Comparison of ENCODE assay signal across 15 cellular contexts in genomic region chr7:113071465-113071864, GRCh38. TPM values are rescaled to one million over a fixed set of nuclear protein-coding genes. Genes with fewer than 3 reads are reported as not detected.
A peak's percentile ranks its signal among the peaks of the same experiment; 100 is the strongest.
DNase-seq lines count a peak whose midpoint lies in the region; ATAC-seq and TF ChIP-seq lines count a peak whose summit lies in the region.
"Had no signal": no experiment of that assay in that cellular context is flagged by ENCODE, and none has a peak within 500 bp of the region (broad histone marks: within the 10 kb centered on the region; RNA-seq: fewer than 3 reads in every experiment).

No MANE protein-coding gene starts in this region.

- H3K4me3 ChIP-seq in HL-60 (replicated peaks; ENCODE audit: insufficient read depth, low read length) (no peak overlapping the region), astrocyte of the spinal cord (ENCODE audit: low read depth, low read length) (no peak overlapping the region), colonic mucosa (no peak overlapping the region)
- H3K4me3 ChIP-seq: ascending aorta, SK-N-MC had no signal

- intact Hi-C loops in colonic mucosa (cut with DNase I) = no loop called here

- TF ChIP-seq CTCF in HL-60 (IDR thresholded peaks at IDR 0.05; ENCODE audit: insufficient read depth, low read length) (no peak), astrocyte of the spinal cord (IDR thresholded peaks at IDR 0.05; ENCODE audit: low read depth, low read length) (no peak), colonic mucosa (IDR thresholded peaks at IDR 0.05) (no peak)

- ATAC-seq in GM19468 (IDR thresholded peaks at IDR 0.05; ENCODE audit: extremely low read depth, unreplicated experiment) (peak; percentile 56), GM18858 (IDR thresholded peaks at IDR 0.05; ENCODE audit: unreplicated experiment) (no peak)
- ATAC-seq: foreskin keratinocyte had no signal

- H3K36me3 ChIP-seq in colonic mucosa = no peaks in the 10 kb centered on the region
- H3K36me3 ChIP-seq: ascending aorta had no signal

- DNase-seq in AG08396 (ENCODE audit: low spot score) (peak; percentile 8), HL-60 (ENCODE audit: low read depth in 1 of 2, low spot score in 1 of 2) (peak; percentile 41 to 93), astrocyte of the spinal cord (ENCODE audit: low read depth, low spot score) (peak; percentile 34), colonic mucosa (no peak), GOT3 (lab: John Stamatoyannopoulos, UW) (no peak), HT-29 (ENCODE audit: low spot score) (no peak)
- DNase-seq: GDM1, NCI-H2171 treated with DMSO at 0.1 percent for 48 hours had no signal

- H3K9ac ChIP-seq in colonic mucosa (ENCODE audit: low read depth in 2 of 2, low read length in 2 of 2) = no peak overlapping the region
- H3K9ac ChIP-seq: parathyroid adenoma had no signal

- no peaks in the 10 kb centered on the region for H3K9me3 ChIP-seq in colonic mucosa
- H3K9me3 ChIP-seq: ascending aorta had no signal

- H3K27me3 ChIP-seq in HL-60 (ENCODE audit: insufficient read depth, poor library complexity, severe bottlenecking) (no peaks in the 10 kb centered on the region), colonic mucosa (no peaks in the 10 kb centered on the region)
- H3K27me3 ChIP-seq: ascending aorta, foreskin keratinocyte had no signal

- H3K27ac ChIP-seq in HL-60 (replicated peaks) (peak overlapping the region; percentile 37), colonic mucosa (no peak overlapping the region)
- H3K27ac ChIP-seq: ascending aorta, foreskin keratinocyte, parathyroid adenoma, SK-N-MC had no signal

- in situ Hi-C loops in astrocyte of the spinal cord (cut with HindIII; ENCODE audit: low sequenced_read_pairs) = no loop called here

- H3K4me1 ChIP-seq in colonic mucosa = no peaks in the 10 kb centered on the region
- H3K4me1 ChIP-seq: ascending aorta, foreskin keratinocyte, parathyroid adenoma had no signal

RNA-seq across cellular contexts. Expression of gene GPR85, which starts 15.2 kb away (rescaled TPM):
- total RNA-seq in colonic mucosa = under 1 TPM; 0.15 to 0.35 TPM
- total RNA-seq in HT-29 (2014; rRNA removed; shearing (Covaris generic)) = not detected in 2 replicates
- total RNA-seq: activated CD8-positive, alpha-beta memory T cell treated with anti-CD3 and anti-CD28 coated beads for 36 hours; ascending aorta had no signal

RNA-seq across cellular contexts. Expression of gene SMIM30, which starts 46.9 kb away (rescaled TPM):
- total RNA-seq in colonic mucosa = 10 to 100 TPM; 24.5 to 29.1 TPM
- 17.8 and 25.8 TPM in 2 replicates for total RNA-seq in HT-29 (2014; rRNA removed; shearing (Covaris generic))

Comparison
In these comparisons a context has a peak if more than half of its experiments do, and no peak if none do; other contexts are left out.
1. DNase-seq: peak in AG08396 (single experiment), HL-60 (2 of 2) and astrocyte of the spinal cord (single experiment); none in colonic mucosa (single experiment), GOT3 (single experiment) and HT-29 (single experiment).